Comparison of ENCODE assay signal across 8 cellular contexts in genomic region chr1:8423702-8424538, GRCh38.
DNase-seq lines count a peak whose midpoint lies in the region; ATAC-seq, FAIRE-seq and TF ChIP-seq lines count a peak whose summit lies in the region.

No MANE protein-coding gene starts in this region.

- ATAC-seq in T-helper 17 cell (peak; percentile 51), GM21447 (IDR thresholded peaks at IDR 0.05; ENCODE audit: unreplicated experiment) (no peak), GM21737 (IDR thresholded peaks at IDR 0.05; ENCODE audit: unreplicated experiment) (no peak)

- peak overlapping the region; percentile 93 for H3K4me2 ChIP-seq in astrocyte (ENCODE audit: low read length)
- H3K4me2 ChIP-seq in hepatocyte = peak overlapping the region; percentile 82

- no peak for TF ChIP-seq CTCF in astrocyte (IDR thresholded peaks at IDR 0.05; ENCODE audit: insufficient read depth, low read depth, low read length)
- peak; percentile 3 for TF ChIP-seq CTCF in hepatocyte (IDR thresholded peaks at IDR 0.05; ENCODE audit: poor library complexity)

- no peaks in the 10 kb centered on the region for H3K9me3 ChIP-seq in T-helper 17 cell (ENCODE audit: control insufficient read depth, low read length, poor library complexity, severe bottlenecking)
- no peaks in the 10 kb centered on the region for H3K9me3 ChIP-seq in astrocyte (ENCODE audit: insufficient read depth, low read depth, low read length)
- H3K9me3 ChIP-seq in hepatocyte (ENCODE audit: low read depth) = no peaks in the 10 kb centered on the region

- peak overlapping the region; percentile 50 for H3K4me3 ChIP-seq in Jurkat, Clone E6-1 (ENCODE audit: low read length)
- H3K4me3 ChIP-seq in astrocyte (ENCODE audit: insufficient read depth, low read depth, low read length) = peak overlapping the region; percentile 87
- H3K4me3 ChIP-seq in hepatocyte = peak overlapping the region; percentile 75
- peak overlapping the region; percentile 77 for H3K4me3 ChIP-seq in skeletal muscle cell (ENCODE audit: low read depth, low read length)

- H2AFZ ChIP-seq in astrocyte (ENCODE audit: low read depth, low read length) = peak overlapping the region; percentile 37
- peak overlapping the region; percentile 10 for H2AFZ ChIP-seq in hepatocyte

- H3K9me3 Mint-ChIP-seq in astrocyte (ENCODE audit: unreplicated experiment) = no peaks in the 10 kb centered on the region

- no peak for FAIRE-seq in astrocyte (lab: Jason Lieb, UNC)

- H3K36me3 ChIP-seq in astrocyte (ENCODE audit: insufficient read depth, low read length) = peaks cover 17% of the 10 kb centered on the region
- no peaks in the 10 kb centered on the region for H3K36me3 ChIP-seq in hepatocyte (replicated peaks; ENCODE audit: insufficient read depth, low read depth)

- peak overlapping the region; percentile 82 for H3K27ac ChIP-seq in astrocyte (ENCODE audit: low read depth, low read length)
- peak overlapping the region; percentile 99 for H3K27ac ChIP-seq in hepatocyte

- H3K36me3 Mint-ChIP-seq in T-helper 17 cell (ENCODE audit: low read depth) = peaks cover 7% of the 10 kb centered on the region
- H3K36me3 Mint-ChIP-seq in astrocyte (ENCODE audit: low read depth, unreplicated experiment) = peaks cover 2% of the 10 kb centered on the region

- peaks cover 37% of the 10 kb centered on the region for H4K20me1 ChIP-seq in astrocyte (ENCODE audit: insufficient read depth, low read length)
- peaks cover 19% of the 10 kb centered on the region for H4K20me1 ChIP-seq in hepatocyte (ENCODE audit: insufficient read depth, poor library complexity, severe bottlenecking)

- peaks cover 20% of the 10 kb centered on the region for H3K4me1 ChIP-seq in astrocyte (ENCODE audit: insufficient read depth, low read length)
- peaks cover 29% of the 10 kb centered on the region for H3K4me1 ChIP-seq in hepatocyte (ENCODE audit: insufficient read depth)

- peaks cover 45% of the 10 kb centered on the region for H3K79me2 ChIP-seq in astrocyte (ENCODE audit: insufficient read depth, low read length)
- peaks cover 76% of the 10 kb centered on the region for H3K79me2 ChIP-seq in hepatocyte

- WGBS in hepatocyte (ENCODE audit: low lambda C conversion rate, missing lambda C conversion rate) = 3% methylated on average over 22 of the region's 78 CpGs

- H3K27me3 ChIP-seq in astrocyte (ENCODE audit: insufficient read depth, low read length) = no peaks in the 10 kb centered on the region
- H3K27me3 ChIP-seq in hepatocyte = no peaks in the 10 kb centered on the region

- H3K27me3 Mint-ChIP-seq in T-helper 17 cell (no peaks in the 10 kb centered on the region), astrocyte (ENCODE audit: low read depth, unreplicated experiment) (no peaks in the 10 kb centered on the region)

- H3K4me3 Mint-ChIP-seq in T-helper 17 cell (peak overlapping the region; percentile 97), astrocyte (ENCODE audit: unreplicated experiment) (peak overlapping the region; percentile 86)

- H3K9ac ChIP-seq in astrocyte (ENCODE audit: low read length) = peak overlapping the region; percentile 93

- DNase-seq in GF-D8 (lab: John Stamatoyannopoulos, UW) = peak; percentile 23
- DNase-seq in Jurkat, Clone E6-1 (ENCODE audit: low read depth, low spot score) = no peak
- peak; percentile 19 to 52 (median 40) for DNase-seq in T-helper 17 cell
- DNase-seq in astrocyte (ENCODE audit: low read depth) = peak; percentile 71
- peak; percentile 85 for DNase-seq in hepatocyte (ENCODE audit: low spot score)
- peak; percentile 36 for DNase-seq in skeletal muscle cell (ENCODE audit: low read depth)

- peaks cover 39% of the 10 kb centered on the region for H3K4me1 Mint-ChIP-seq in T-helper 17 cell
- peaks cover 30% of the 10 kb centered on the region for H3K4me1 Mint-ChIP-seq in astrocyte (ENCODE audit: low read depth, unreplicated experiment)

- H3K9me2 ChIP-seq in hepatocyte (replicated peaks; ENCODE audit: insufficient read depth) = no peaks in the 10 kb centered on the region

- H3K27ac Mint-ChIP-seq in T-helper 17 cell (peak overlapping the region; percentile 97), astrocyte (ENCODE audit: unreplicated experiment) (peak overlapping the region; percentile 95)
